In the genomic region with DNA sequence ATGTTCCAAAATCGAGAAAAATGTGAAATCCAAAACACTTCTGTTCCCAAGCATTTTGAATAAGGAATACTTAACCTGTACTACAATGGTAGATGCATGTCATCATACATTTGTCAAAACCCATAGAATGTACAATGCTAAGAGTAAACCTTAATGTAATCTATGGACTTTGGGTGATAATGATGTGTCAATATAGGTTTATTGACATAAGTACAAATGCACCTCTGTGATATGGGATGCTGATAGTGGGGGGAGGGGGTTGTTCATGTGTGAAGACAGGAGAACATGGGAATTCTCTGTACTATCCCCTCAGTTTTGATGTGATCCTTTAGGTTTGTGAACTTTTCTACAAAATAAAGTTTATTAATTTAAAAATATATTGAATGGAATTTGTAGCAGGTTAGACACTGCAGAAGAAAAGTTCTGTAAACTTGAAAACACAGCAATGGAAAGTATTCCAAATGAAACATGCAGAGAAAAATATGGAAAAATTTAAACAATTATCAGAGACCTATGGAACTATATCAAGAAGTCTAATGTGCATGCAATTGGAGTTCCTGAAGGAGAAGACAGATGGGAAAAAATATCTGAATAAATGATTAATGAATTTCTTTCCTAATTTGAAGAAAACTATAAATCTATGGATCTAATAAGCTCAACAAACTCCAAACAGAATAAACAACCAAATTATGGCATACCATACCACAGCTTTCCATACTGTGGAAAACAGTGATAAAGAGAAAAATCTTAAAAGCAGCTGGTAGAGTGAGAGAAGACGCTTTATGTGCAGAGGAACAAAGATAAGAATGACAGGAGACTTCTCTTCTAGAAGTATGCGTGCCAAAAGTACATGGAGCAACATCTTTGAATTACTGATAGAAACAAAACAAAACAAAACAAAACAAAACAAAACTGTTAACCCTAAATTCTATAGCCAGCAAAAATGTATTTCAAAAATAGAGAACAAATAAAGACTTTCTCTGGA, we compare ENCODE assay signal across 1 cellular context.
A peak's percentile ranks its signal among the peaks of the same experiment; 100 is the strongest.
TF ChIP-seq lines count a peak whose summit lies in the region.

No MANE protein-coding gene starts in this region.

TF ChIP-seq in HepG2, 621 proteins besides CTCF, POLR2A, EP300 and RAD21 (continued from another document and continues in another):
- TF ChIP-seq NCOR1 (IDR thresholded peaks at IDR 0.05; ENCODE audit: borderline replicate concordance, low read length) (0 out of 2 replicates have a peak, but pooled peaks have one; percentile 36), HNRNPK (IDR thresholded peaks at IDR 0.05; ENCODE audit: low read depth, low read length, poor library complexity, severe bottlenecking) (no peak), ZNF597 (CRISPR knock-in tag; IDR thresholded peaks at IDR 0.05) (no peak), NFE2 (CRISPR knock-in tag; IDR thresholded peaks at IDR 0.05) (no peak), ZSCAN12 (CRISPR knock-in tag; IDR thresholded peaks at IDR 0.05) (no peak), NR2F1 (CRISPR knock-in tag; IDR thresholded peaks at IDR 0.05) (no peak), RFXANK (CRISPR knock-in tag; IDR thresholded peaks at IDR 0.05) (no peak), HNF4G (IDR thresholded peaks at IDR 0.05; ENCODE audit: borderline replicate concordance, low read depth, low read length) (peak; percentile 21; the same call in 1 of the 2 replicates), HNF4G (CRISPR knock-in tag; IDR thresholded peaks at IDR 0.05; ENCODE audit: borderline replicate concordance, low read depth) (no peak), PRDM15 (CRISPR knock-in tag; IDR thresholded peaks at IDR 0.05) (no peak), HCFC1 (IDR thresholded peaks at IDR 0.05; ENCODE audit: low read depth, low read length) (no peak), HNF4A (CRISPR knock-in tag; IDR thresholded peaks at IDR 0.05) (peak; percentile 26; the same call in 1 of the 2 replicates), CBX1 (IDR thresholded peaks at IDR 0.05; ENCODE audit: low read depth) (no peak), PITX1 (CRISPR knock-in tag; IDR thresholded peaks at IDR 0.05) (no peak), ZNF329 (CRISPR knock-in tag; IDR thresholded peaks at IDR 0.05; ENCODE audit: low read depth) (no peak), ZNF317 (CRISPR knock-in tag; IDR thresholded peaks at IDR 0.05) (peak; percentile 95), FOXA1 (IDR thresholded peaks at IDR 0.05) (peak; percentile 93), FOXA1 (CRISPR knock-in tag; IDR thresholded peaks at IDR 0.05) (peak; percentile 31; the same call in 1 of the 2 replicates), CENPT (CRISPR knock-in tag; IDR thresholded peaks at IDR 0.05; ENCODE audit: low read depth) (no peak), ZNF281 (CRISPR knock-in tag; IDR thresholded peaks at IDR 0.05; ENCODE audit: borderline replicate concordance) (peak; percentile 83), MED1 (CRISPR knock-in tag; IDR thresholded peaks at IDR 0.05) (no peak), ZNF333 (CRISPR knock-in tag; IDR thresholded peaks at IDR 0.05; ENCODE audit: borderline replicate concordance) (no peak), KLF16 (CRISPR knock-in tag; IDR thresholded peaks at IDR 0.05) (no peak), E2F5 (CRISPR knock-in tag; conservative IDR thresholded peaks at IDR 0.05) (no peak), ZNF703 (CRISPR knock-in tag; IDR thresholded peaks at IDR 0.05; ENCODE audit: borderline replicate concordance) (no peak), SMAD1 (CRISPR knock-in tag; IDR thresholded peaks at IDR 0.05; ENCODE audit: borderline replicate concordance, low read depth) (no peak), ZSCAN29 (CRISPR knock-in tag; conservative IDR thresholded peaks at IDR 0.05) (no peak), ZNF710 (CRISPR knock-in tag; IDR thresholded peaks at IDR 0.05; ENCODE audit: borderline replicate concordance) (no peak), SOX13 (IDR thresholded peaks at IDR 0.05) (no peak), SOX13 (CRISPR knock-in tag; conservative IDR thresholded peaks at IDR 0.05 in 1 of 2, IDR thresholded peaks at IDR 0.05 in 1 of 2) (0 out of 4 replicates have a peak, but pooled peaks of 1 of the 2 experiments have one; percentile 21), GATA4 (IDR thresholded peaks at IDR 0.05; ENCODE audit: borderline replicate concordance, low read depth) (no peak), ZBTB39 (CRISPR knock-in tag; IDR thresholded peaks at IDR 0.05) (no peak), SAFB2 (CRISPR knock-in tag; IDR thresholded peaks at IDR 0.05; ENCODE audit: borderline replicate concordance, low read depth) (no peak), NR2F2 (IDR thresholded peaks at IDR 0.05; ENCODE audit: borderline replicate concordance, low read depth) (no peak), ZZZ3 (CRISPR knock-in tag; IDR thresholded peaks at IDR 0.05; ENCODE audit: borderline replicate concordance) (no peak), BORCS8-MEF2B (CRISPR knock-in tag; IDR thresholded peaks at IDR 0.05) (no peak), NBN (conservative IDR thresholded peaks at IDR 0.05) (no peak), ZFP36L2 (CRISPR knock-in tag; IDR thresholded peaks at IDR 0.05) (no peak)
- TF ChIP-seq, protein P1, sequence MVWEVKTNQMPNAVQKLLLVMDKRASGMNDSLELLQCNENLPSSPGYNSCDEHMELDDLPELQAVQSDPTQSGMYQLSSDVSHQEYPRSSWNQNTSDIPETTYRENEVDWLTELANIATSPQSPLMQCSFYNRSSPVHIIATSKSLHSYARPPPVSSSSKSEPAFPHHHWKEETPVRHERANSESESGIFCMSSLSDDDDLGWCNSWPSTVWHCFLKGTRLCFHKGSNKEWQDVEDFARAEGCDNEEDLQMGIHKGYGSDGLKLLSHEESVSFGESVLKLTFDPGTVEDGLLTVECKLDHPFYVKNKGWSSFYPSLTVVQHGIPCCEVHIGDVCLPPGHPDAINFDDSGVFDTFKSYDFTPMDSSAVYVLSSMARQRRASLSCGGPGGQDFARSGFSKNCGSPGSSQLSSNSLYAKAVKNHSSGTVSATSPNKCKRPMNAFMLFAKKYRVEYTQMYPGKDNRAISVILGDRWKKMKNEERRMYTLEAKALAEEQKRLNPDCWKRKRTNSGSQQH (CRISPR knock-in tag; IDR thresholded peaks at IDR 0.05; ENCODE audit: low read depth): no peak
- TF ChIP-seq, protein P2, sequence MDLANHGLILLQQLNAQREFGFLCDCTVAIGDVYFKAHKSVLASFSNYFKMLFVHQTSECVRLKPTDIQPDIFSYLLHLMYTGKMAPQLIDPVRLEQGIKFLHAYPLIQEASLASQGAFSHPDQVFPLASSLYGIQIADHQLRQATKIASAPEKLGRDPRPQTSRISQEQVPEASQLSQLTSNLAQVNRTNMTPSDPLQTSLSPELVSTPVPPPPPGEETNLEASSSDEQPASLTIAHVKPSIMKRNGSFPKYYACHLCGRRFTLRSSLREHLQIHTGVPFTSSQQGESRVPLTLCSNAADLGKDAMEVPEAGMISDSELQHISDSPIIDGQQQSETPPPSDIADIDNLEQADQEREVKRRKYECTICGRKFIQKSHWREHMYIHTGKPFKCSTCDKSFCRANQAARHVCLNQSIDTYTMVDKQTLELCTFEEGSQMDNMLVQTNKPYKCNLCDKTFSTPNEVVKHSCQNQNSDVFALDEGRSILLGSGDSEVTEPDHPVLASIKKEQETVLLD (CRISPR knock-in tag; IDR thresholded peaks at IDR 0.05; ENCODE audit: low read depth): no peak
- TF ChIP-seq, protein P3, sequence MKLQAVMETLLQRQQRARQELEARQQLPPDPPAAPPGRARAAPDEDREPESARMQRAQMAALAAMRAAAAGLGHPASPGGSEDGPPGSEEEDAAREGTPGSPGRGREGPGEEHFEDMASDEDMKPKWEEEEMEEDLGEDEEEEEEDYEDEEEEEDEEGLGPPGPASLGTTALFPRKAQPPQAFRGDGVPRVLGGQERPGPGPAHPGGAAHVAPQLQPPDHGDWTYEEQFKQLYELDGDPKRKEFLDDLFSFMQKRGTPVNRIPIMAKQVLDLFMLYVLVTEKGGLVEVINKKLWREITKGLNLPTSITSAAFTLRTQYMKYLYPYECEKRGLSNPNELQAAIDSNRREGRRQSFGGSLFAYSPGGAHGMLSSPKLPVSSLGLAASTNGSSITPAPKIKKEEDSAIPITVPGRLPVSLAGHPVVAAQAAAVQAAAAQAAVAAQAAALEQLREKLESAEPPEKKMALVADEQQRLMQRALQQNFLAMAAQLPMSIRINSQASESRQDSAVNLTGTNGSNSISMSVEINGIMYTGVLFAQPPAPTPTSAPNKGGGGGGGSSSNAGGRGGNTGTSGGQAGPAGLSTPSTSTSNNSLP (IDR thresholded peaks at IDR 0.05; ENCODE audit: low read depth, low read length): peak; percentile 56; the same call in 1 of the 2 replicates
